ENCODE assay signal across 8 cellular contexts in the genomic region with DNA sequence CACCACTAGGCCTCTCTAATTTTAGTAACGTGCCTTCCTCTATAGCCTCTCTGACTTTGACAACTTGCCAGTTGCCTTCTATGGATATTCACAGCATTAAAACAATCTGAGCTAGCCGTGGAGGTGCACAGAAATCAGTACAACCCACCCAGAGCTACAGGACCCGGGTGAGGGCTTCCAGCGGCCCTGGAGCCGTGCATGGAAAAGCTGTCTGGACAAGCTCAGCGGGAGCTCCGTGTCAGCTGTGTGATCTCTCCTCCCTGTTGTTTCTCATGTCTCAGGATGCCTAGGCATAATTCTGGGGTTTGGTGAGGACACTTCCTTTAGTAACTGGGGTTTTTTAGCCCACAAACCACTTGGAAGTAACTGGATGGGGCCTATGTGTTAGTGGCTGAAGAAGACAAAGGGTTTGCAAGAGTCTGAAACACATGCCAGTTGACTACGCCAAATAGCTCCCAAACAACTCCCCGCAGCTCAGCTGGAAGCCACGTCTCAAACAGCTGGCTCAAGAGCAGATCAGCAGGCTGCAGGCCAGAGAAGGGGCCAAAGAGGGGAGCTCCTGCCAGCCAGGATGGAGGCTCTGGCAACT. TPM values are rescaled to one million over a fixed set of nuclear protein-coding genes. Genes with fewer than 3 reads are reported as not detected.
DNase-seq lines count a peak whose midpoint lies in the region; ATAC-seq and TF ChIP-seq lines count a peak whose summit lies in the region.

No MANE protein-coding gene starts in this region.

- peaks cover 44% of the 10 kb centered on the region for H3F3A ChIP-seq in neural progenitor cell (ENCODE audit: low read depth)

- H3K27ac ChIP-seq in AG04450 (ENCODE audit: low read depth, low read length), result peak overlapping the region; percentile 99
- peak overlapping the region; percentile 64 for H3K27ac ChIP-seq in epithelial cell of prostate
- H3K27ac ChIP-seq in neural progenitor cell, result peak overlapping the region; percentile 36
- no peak overlapping the region for H3K27ac ChIP-seq in CD4-positive, alpha-beta memory T cell (ENCODE audit: low read depth, low read length)

- TF ChIP-seq CTCF in AG04450 (IDR thresholded peaks at IDR 0.05; ENCODE audit: low read depth, low read length), result no peak
- TF ChIP-seq CTCF in neural progenitor cell (IDR thresholded peaks at IDR 0.05), result no peak

- H3K4me1 Mint-ChIP-seq in neural progenitor cell, result peaks cover 67% of the 10 kb centered on the region
- H3K4me1 Mint-ChIP-seq in CD4-positive, alpha-beta memory T cell, result peaks cover 0 to 5% (median under 1%) of the 10 kb centered on the region in 4 donors

- peaks cover 28% of the 10 kb centered on the region for H3K36me3 Mint-ChIP-seq in neural progenitor cell
- H3K36me3 Mint-ChIP-seq in CD4-positive, alpha-beta memory T cell, result peaks cover 24 to 56% of the 10 kb centered on the region in 2 donors

- H3K9me3 Mint-ChIP-seq in neural progenitor cell, result no peaks in the 10 kb centered on the region
- no peaks in the 10 kb centered on the region for H3K9me3 Mint-ChIP-seq in CD4-positive, alpha-beta memory T cell

- H3K4me1 ChIP-seq in neural progenitor cell, result peaks cover 30% of the 10 kb centered on the region
- H3K4me1 ChIP-seq in CD4-positive, alpha-beta memory T cell (ENCODE audit: insufficient read depth, low read length), result no peaks in the 10 kb centered on the region

- no peak for ATAC-seq in GM18498 (IDR thresholded peaks at IDR 0.05; ENCODE audit: unreplicated experiment)
- ATAC-seq in GM21825 (IDR thresholded peaks at IDR 0.05; ENCODE audit: unreplicated experiment), result no peak

- no peaks in the 10 kb centered on the region for H3K9me3 ChIP-seq in AG04450 (ENCODE audit: control insufficient read depth, insufficient read depth, low read length)
- H3K9me3 ChIP-seq in neural progenitor cell (ENCODE audit: low read depth), result no peaks in the 10 kb centered on the region
- no peaks in the 10 kb centered on the region for H3K9me3 ChIP-seq in CD4-positive, alpha-beta memory T cell (ENCODE audit: control insufficient read depth in 1 of 2, low read length in 2 of 2)

- H3K4me3 Mint-ChIP-seq in neural progenitor cell, result peak overlapping the region; percentile 50
- H3K4me3 Mint-ChIP-seq in CD4-positive, alpha-beta memory T cell, result no peak overlapping the region

- H3K27me3 ChIP-seq in AG04450 (ENCODE audit: control insufficient read depth, insufficient read depth, low read length), result no peaks in the 10 kb centered on the region
- H3K27me3 ChIP-seq in neural progenitor cell, result no peaks in the 10 kb centered on the region
- H3K27me3 ChIP-seq in CD4-positive, alpha-beta memory T cell (ENCODE audit: insufficient read depth, low read length), result no peaks in the 10 kb centered on the region

- POLR2A ChIA-PET in AG04450 (lab: Yijun Ruan, JAX), result interaction anchor here (0.5 to 4.3 kb wide), 13 partner anchors 14 to 207 kb away, joined by 3 to 29 read pairs (median 5); a partner anchor contains a TSS
- POLR2A ChIA-PET in CD4-positive, alpha-beta memory T cell (lab: Charles Lee; ENCODE audit: partially characterized antibody), result interaction anchor here (0.8 to 4.3 kb wide), 7 partner anchors 8 to 242 kb away, joined by 3 to 22 read pairs (median 6); a partner anchor contains a TSS

- intact Hi-C loops in CD4-positive, alpha-beta memory T cell (cut with micrococcal nuclease), result no loop called here

- no peaks in the 10 kb centered on the region for H3K79me2 ChIP-seq in neural progenitor cell (ENCODE audit: low read depth)

- H3K4me3 ChIP-seq in AG04450 (ENCODE audit: low read depth, low read length) (no peak overlapping the region), neural progenitor cell (no peak overlapping the region)
- H3K4me3 ChIP-seq in CD4-positive, alpha-beta memory T cell (ENCODE audit: low read length in 2 of 2), result no peak overlapping the region

- H3K36me3 ChIP-seq in neural progenitor cell, result peaks cover 3% of the 10 kb centered on the region
- H3K36me3 ChIP-seq in CD4-positive, alpha-beta memory T cell (ENCODE audit: insufficient read depth, low read length), result peaks cover 29% of the 10 kb centered on the region

- no peak overlapping the region for H2AFZ ChIP-seq in neural progenitor cell (replicated peaks)

- no peaks in the 10 kb centered on the region for H4K20me1 ChIP-seq in neural progenitor cell (ENCODE audit: low read depth)

- H3K27ac Mint-ChIP-seq in neural progenitor cell, result peak overlapping the region; percentile 90
- H3K27ac Mint-ChIP-seq in CD4-positive, alpha-beta memory T cell, result no peak overlapping the region

- peak; percentile 93 for DNase-seq in AG04450 (ENCODE audit: low read depth, low spot score)
- DNase-seq in NCI-H69 (lab: John Stamatoyannopoulos, UW), result peak; percentile 76
- no peak for DNase-seq in epithelial cell of prostate (ENCODE audit: low read depth, low spot score)
- DNase-seq in neural progenitor cell (ENCODE audit: low spot score), result peak; percentile 46
- no peak for DNase-seq in CD4-positive, alpha-beta memory T cell
- DNase-seq in GDM1 (lab: John Stamatoyannopoulos, UW), result no peak

- no peak overlapping the region for H3K4me2 ChIP-seq in neural progenitor cell

- H3K27me3 Mint-ChIP-seq in neural progenitor cell (ENCODE audit: insufficient read depth, low read depth), result no peaks in the 10 kb centered on the region
- no peaks in the 10 kb centered on the region for H3K27me3 Mint-ChIP-seq in CD4-positive, alpha-beta memory T cell

- CTCF ChIA-PET in AG04450 (lab: Charles Lee), result interaction anchor here (0.6 to 10.5 kb wide), 37 partner anchors 8 to 288 kb away, joined by 3 to 177 read pairs (median 6); a partner anchor contains a TSS
- CTCF ChIA-PET in CD4-positive, alpha-beta memory T cell (lab: Charles Lee; ENCODE audit: partially characterized antibody), result interaction anchor here (0.7 to 12.0 kb wide), 24 partner anchors 10 to 291 kb away, joined by 3 to 368 read pairs (median 8); a partner anchor contains a TSS

- H3K9ac ChIP-seq in neural progenitor cell, result no peak overlapping the region

RNA-seq across cellular contexts. Expression of a gene that starts 52.9 kb away (rescaled TPM):
- 44.7 and 50.5 TPM in 2 replicates for polyA plus RNA-seq in AG04450 (2011; rRNA removed)
- 64.2 and 77.4 TPM in 2 replicates for polyA minus RNA-seq in AG04450 (2011; rRNA and poly(A)+ RNA removed)
- 8.4 and 10.2 TPM in 2 replicates for total RNA-seq in neural progenitor cell (ENCODE audit: low replicate concordance)
- total RNA-seq in CD4-positive, alpha-beta memory T cell, result 10 to 100 TPM; 32.3 to 38.0 TPM
- polyA plus RNA-seq in CD4-positive, alpha-beta memory T cell, result 1 to 10 TPM; 1.4 to 9.3 TPM

Comparison
In these comparisons a context has a peak if more than half of its experiments do, and no peak if none do; other contexts are left out.
1. DNase-seq: peak in AG04450 (single experiment), NCI-H69 (single experiment) and neural progenitor cell (single experiment); none in epithelial cell of prostate (single experiment), CD4-positive, alpha-beta memory T cell (0 of 5) and GDM1 (single experiment).